15 cellular contexts compared by ENCODE assay signal in the genomic region with DNA sequence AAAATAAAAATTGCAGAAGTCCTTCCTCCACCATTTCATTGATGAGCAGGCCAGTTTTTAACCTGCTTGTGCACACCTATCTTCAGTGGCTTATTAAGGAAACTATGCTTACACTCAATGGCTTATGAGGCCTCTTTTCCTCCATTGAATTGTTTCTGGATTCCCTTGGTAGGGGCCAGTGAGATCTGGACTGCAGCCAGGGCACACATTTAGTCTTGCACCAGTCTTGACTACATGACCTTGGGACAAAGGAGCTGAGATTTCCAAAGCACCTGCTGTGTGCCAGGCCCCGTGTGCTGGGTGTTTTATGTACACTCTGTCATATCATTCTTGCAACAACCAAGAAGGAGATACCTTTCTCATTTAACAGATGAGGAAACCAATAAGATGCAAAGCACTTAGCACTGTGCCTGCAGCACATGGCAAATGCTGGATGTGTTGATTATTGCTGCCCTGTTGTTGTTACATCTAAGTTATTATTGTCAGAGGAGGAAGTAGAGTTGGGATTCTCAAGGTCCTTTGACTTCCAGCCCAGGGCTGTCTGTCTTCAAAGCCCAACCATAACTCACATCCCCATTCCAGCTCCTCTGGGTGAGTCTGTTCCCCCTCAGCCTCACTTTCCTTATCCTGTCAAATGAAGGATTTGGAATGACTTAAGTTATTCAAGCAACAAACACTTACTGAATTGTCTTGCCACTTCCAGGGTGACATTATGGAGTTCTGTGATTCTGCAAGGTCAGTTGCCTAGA.
"Had no signal": no experiment of that assay in that cellular context is flagged by ENCODE, and none has a peak within 500 bp of the region (broad histone marks: within the 10 kb centered on the region; RNA-seq: fewer than 3 reads in every experiment).

No MANE protein-coding gene starts in this region.

- H3K27me3 ChIP-seq: tibial artery had no signal

- H3K36me3 Mint-ChIP-seq: stimulated activated effector memory CD8-positive, alpha-beta T cell treated with anti-CD3 and anti-CD28 coated beads, Interleukin-12 subunit alpha, Interleukin-12 subunit beta, amount 100 ng/mL, for 72 hours had no signal

- H3K4me3 ChIP-seq: prostate gland, tibial artery had no signal

- H3K9me3 ChIP-seq: prostate gland, tibial artery had no signal

- DNase-seq: activated CD4-positive, alpha-beta T cell treated with anti-CD3 and anti-CD28 coated beads for 1 hour; activated CD4-positive, alpha-beta T cell treated with anti-CD3 and anti-CD28 coated beads, Interleukin-2, amount 50 U/mL, for 4 hours; activated effector memory CD4-positive, alpha-beta T cell treated with Interleukin-2 at 50 U/mL for 16 hours; activated naive CD4-positive, alpha-beta T cell treated with anti-CD3 and anti-CD28 coated beads, Interleukin-2, amount 50 U/mL, for 16 hours; activated T-cell treated with anti-CD3 and anti-CD28 coated beads, Interleukin-2, amount 50 U/mL, for 4 hours; hippocampal formation; kidney; T-helper 1 cell; T1000; tibial artery had no signal

- H3K27ac Mint-ChIP-seq: nephron; stimulated activated effector memory CD8-positive, alpha-beta T cell treated with anti-CD3 and anti-CD28 coated beads, Interleukin-12 subunit alpha, Interleukin-12 subunit beta, amount 100 ng/mL, for 72 hours had no signal

- H3K4me3 Mint-ChIP-seq: activated T-cell treated with anti-CD3 and anti-CD28 coated beads, Interleukin-2, amount 50 U/mL, for 4 hours; nephron; stimulated activated effector memory CD8-positive, alpha-beta T cell treated with anti-CD3 and anti-CD28 coated beads, Interleukin-12 subunit alpha, Interleukin-12 subunit beta, amount 100 ng/mL, for 72 hours had no signal

- H3K36me3 ChIP-seq: prostate gland, tibial artery had no signal

- H3K27ac ChIP-seq: prostate gland, tibial artery, VCaP had no signal

- FAIRE-seq: kidney had no signal

- H3K4me1 ChIP-seq: prostate gland, tibial artery had no signal

- ATAC-seq: activated T-cell treated with anti-CD3 and anti-CD28 coated beads, Interleukin-2, amount 50 U/mL, for 4 hours; esophagus mucosa; stimulated activated effector memory CD8-positive, alpha-beta T cell treated with anti-CD3 and anti-CD28 coated beads, Interleukin-12 subunit alpha, Interleukin-12 subunit beta, amount 100 ng/mL, for 72 hours had no signal
